Comparison of ENCODE assay signal across 9 cellular contexts in genomic region chr15:84983299-84983698, GRCh38. TPM values are rescaled to one million over a fixed set of nuclear protein-coding genes. Genes with fewer than 3 reads are reported as not detected.
DNase-seq lines count a peak whose midpoint lies in the region; ATAC-seq and TF ChIP-seq lines count a peak whose summit lies in the region.
"Had no signal": no experiment of that assay in that cellular context is flagged by ENCODE, and none has a peak within 500 bp of the region (broad histone marks: within the 10 kb centered on the region; RNA-seq: fewer than 3 reads in every experiment).

No MANE protein-coding gene starts in this region.

- intact Hi-C loops in activated CD4-positive, alpha-beta T cell treated with anti-CD3 and anti-CD28 coated beads, Interleukin-2, amount 10 ng/mL, durations not matched to agents 24 days and 14 days (cut with micrococcal nuclease) = loop anchor here (5.0 to 10.0 kb wide), 4 partner anchors 49 to 809 kb away; partner anchors contain the start of genes KLHL25 and SEC11A
- intact Hi-C loops in thyroid gland (cut with DNase I) = no loop called here

- WGBS in thyroid gland, 2 donors = 35 to 45% methylated on average over 4 of the region's 4 CpGs

- POLR2A ChIA-PET in activated naive CD8-positive, alpha-beta T cell treated with anti-CD3 and anti-CD28 coated beads, Interleukin-2, amount 10 ng/mL, durations not matched to agents 7 days and 5 days (lab: Charles Lee) = interaction anchor here (0.6 kb wide), 1 partner anchor 61 kb away, joined by 3 read pairs; no protein-coding TSS in a partner anchor

- peaks cover 17 to 27% of the 10 kb centered on the region in 2 donors for H3K4me1 ChIP-seq in thyroid gland

- peak overlapping the region; percentile 94 for H3K4me3 Mint-ChIP-seq in activated CD4-positive, alpha-beta T cell treated with anti-CD3 and anti-CD28 coated beads, Interleukin-2, amount 10 ng/mL, durations not matched to agents 24 days and 14 days
- peak overlapping the region; percentile 92 for H3K4me3 Mint-ChIP-seq in activated naive CD8-positive, alpha-beta T cell treated with anti-CD3 and anti-CD28 coated beads, Interleukin-2, amount 10 ng/mL, durations not matched to agents 7 days and 5 days

- ATAC-seq in activated naive CD8-positive, alpha-beta T cell treated with anti-CD3 and anti-CD28 coated beads, Interleukin-2, amount 10 ng/mL, durations not matched to agents 7 days and 5 days (ENCODE audit: low read depth) = no peak
- ATAC-seq in GM18498 (IDR thresholded peaks at IDR 0.05; ENCODE audit: unreplicated experiment) = no peak

- TF ChIP-seq POLR2A in thyroid gland (IDR thresholded peaks at IDR 0.05) = no peak

- no peak overlapping the region for H3K27ac ChIP-seq in thyroid gland

- peaks cover 12% of the 10 kb centered on the region for H3K27me3 Mint-ChIP-seq in activated CD4-positive, alpha-beta T cell treated with anti-CD3 and anti-CD28 coated beads, Interleukin-2, amount 10 ng/mL, durations not matched to agents 24 days and 14 days
- peaks cover 3% of the 10 kb centered on the region for H3K27me3 Mint-ChIP-seq in activated naive CD8-positive, alpha-beta T cell treated with anti-CD3 and anti-CD28 coated beads, Interleukin-2, amount 10 ng/mL, durations not matched to agents 7 days and 5 days

- H3K4me1 Mint-ChIP-seq in activated CD4-positive, alpha-beta T cell treated with anti-CD3 and anti-CD28 coated beads, Interleukin-2, amount 10 ng/mL, durations not matched to agents 24 days and 14 days = peaks cover 47% of the 10 kb centered on the region
- H3K4me1 Mint-ChIP-seq in activated naive CD8-positive, alpha-beta T cell treated with anti-CD3 and anti-CD28 coated beads, Interleukin-2, amount 10 ng/mL, durations not matched to agents 7 days and 5 days = peaks cover 48% of the 10 kb centered on the region

- no peaks in the 10 kb centered on the region for H3K9me3 ChIP-seq in thyroid gland

- peak overlapping the region; percentile 69 for H3K27ac Mint-ChIP-seq in activated CD4-positive, alpha-beta T cell treated with anti-CD3 and anti-CD28 coated beads, Interleukin-2, amount 10 ng/mL, durations not matched to agents 24 days and 14 days
- no peak overlapping the region for H3K27ac Mint-ChIP-seq in activated naive CD8-positive, alpha-beta T cell treated with anti-CD3 and anti-CD28 coated beads, Interleukin-2, amount 10 ng/mL, durations not matched to agents 7 days and 5 days

- H3K4me3 ChIP-seq in kidney epithelial cell (ENCODE audit: low read depth, low read length) (peak overlapping the region; percentile 68), thyroid gland (replicated peaks in 1 of 3) (peak overlapping the region in 1 of 3 donors; percentile 59)

- no peaks in the 10 kb centered on the region for H3K9me3 Mint-ChIP-seq in activated CD4-positive, alpha-beta T cell treated with anti-CD3 and anti-CD28 coated beads, Interleukin-2, amount 10 ng/mL, durations not matched to agents 24 days and 14 days
- no peaks in the 10 kb centered on the region for H3K9me3 Mint-ChIP-seq in activated naive CD8-positive, alpha-beta T cell treated with anti-CD3 and anti-CD28 coated beads, Interleukin-2, amount 10 ng/mL, durations not matched to agents 7 days and 5 days

- TF ChIP-seq CTCF in kidney epithelial cell (IDR thresholded peaks at IDR 0.05; ENCODE audit: insufficient read depth, low read length, poor library complexity, severe bottlenecking) (no peak), thyroid gland (IDR thresholded peaks at IDR 0.05) (no peak)

- H3K27me3 ChIP-seq in kidney epithelial cell (ENCODE audit: control insufficient read depth, insufficient read depth, low read length) (no peaks in the 10 kb centered on the region), thyroid gland (no peaks in the 10 kb centered on the region)

- no peak for DNase-seq in activated CD4-positive, alpha-beta T cell treated with anti-CD3 and anti-CD28 coated beads, Interleukin-2, amount 10 ng/mL, durations not matched to agents 24 days and 14 days
- no peak for DNase-seq in activated CD4-positive, alpha-beta T cell treated with anti-CD3 and anti-CD28 coated beads for 4 hours
- DNase-seq in activated naive CD8-positive, alpha-beta T cell treated with anti-CD3 and anti-CD28 coated beads, Interleukin-2, amount 10 ng/mL, durations not matched to agents 7 days and 5 days = no peak
- no peak for DNase-seq in kidney epithelial cell (ENCODE audit: low read depth)
- DNase-seq in superior temporal gyrus (ENCODE audit: extremely low spot score) = peak; percentile 76
- no peak for DNase-seq in thyroid gland
- DNase-seq in NCI-H1417 (lab: John Stamatoyannopoulos, UW) = no peak
- DNase-seq: NCI-H1092 treated with DMSO at 0.1 percent for 48 hours had no signal

- peaks cover 7% of the 10 kb centered on the region for H3K36me3 Mint-ChIP-seq in activated CD4-positive, alpha-beta T cell treated with anti-CD3 and anti-CD28 coated beads, Interleukin-2, amount 10 ng/mL, durations not matched to agents 24 days and 14 days (ENCODE audit: low read depth)
- H3K36me3 Mint-ChIP-seq in activated naive CD8-positive, alpha-beta T cell treated with anti-CD3 and anti-CD28 coated beads, Interleukin-2, amount 10 ng/mL, durations not matched to agents 7 days and 5 days = no peaks in the 10 kb centered on the region

- H3K36me3 ChIP-seq in kidney epithelial cell (ENCODE audit: control insufficient read depth, insufficient read depth, low read length) (no peaks in the 10 kb centered on the region), thyroid gland (no peaks in the 10 kb centered on the region)

RNA-seq across cellular contexts. Expression of gene PDE8A, which starts 1.6 kb away (rescaled TPM):
- 18.5 and 21.1 TPM in 2 replicates for total RNA-seq in activated CD4-positive, alpha-beta T cell treated with anti-CD3 and anti-CD28 coated beads, Interleukin-2, amount 10 ng/mL, durations not matched to agents 24 days and 14 days
- total RNA-seq in activated naive CD8-positive, alpha-beta T cell treated with anti-CD3 and anti-CD28 coated beads, Interleukin-2, amount 10 ng/mL, durations not matched to agents 7 days and 5 days = 10 to 100 TPM; 22.3 to 27.7 TPM
- total RNA-seq in kidney epithelial cell = 26.7 and 31.5 TPM in 2 replicates
- 10 to 100 TPM; 31.6 to 52.1 (median 35.2) TPM for total RNA-seq in thyroid gland
